ENCODE assay signal across 2 cellular contexts in the genomic region with DNA sequence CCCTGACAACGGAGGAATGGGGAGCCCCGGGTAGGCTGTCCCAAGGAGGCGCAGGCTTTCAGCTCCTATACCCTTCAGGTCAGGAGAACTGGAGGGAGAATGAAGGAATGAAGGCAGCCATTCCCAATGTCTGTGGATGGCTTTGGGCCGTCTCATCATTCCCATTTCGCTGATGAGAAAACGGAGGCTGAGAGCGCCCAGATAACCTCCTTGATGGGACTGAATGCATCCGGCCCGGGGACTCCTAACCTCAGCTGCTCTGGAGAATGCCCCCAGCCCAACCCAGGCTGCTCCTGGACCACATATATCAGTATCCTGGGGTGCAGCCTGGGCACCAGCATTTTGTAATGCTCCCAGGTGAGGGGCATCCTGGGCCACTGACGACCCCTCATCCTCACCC.
TF ChIP-seq lines count a peak whose summit lies in the region.

No MANE protein-coding gene starts in this region.

TF ChIP-seq in SK-N-SH, 30 proteins besides CTCF, POLR2A, EP300 and RAD21 (continued from another document):
- TF ChIP-seq SIN3A (IDR thresholded peaks at IDR 0.05; ENCODE audit: borderline replicate concordance, low read depth, low read length) = no peak
- TF ChIP-seq POLR2AphosphoS5 (IDR thresholded peaks at IDR 0.05; ENCODE audit: low read depth, low read length) = no peak
- TF ChIP-seq, protein P1, sequence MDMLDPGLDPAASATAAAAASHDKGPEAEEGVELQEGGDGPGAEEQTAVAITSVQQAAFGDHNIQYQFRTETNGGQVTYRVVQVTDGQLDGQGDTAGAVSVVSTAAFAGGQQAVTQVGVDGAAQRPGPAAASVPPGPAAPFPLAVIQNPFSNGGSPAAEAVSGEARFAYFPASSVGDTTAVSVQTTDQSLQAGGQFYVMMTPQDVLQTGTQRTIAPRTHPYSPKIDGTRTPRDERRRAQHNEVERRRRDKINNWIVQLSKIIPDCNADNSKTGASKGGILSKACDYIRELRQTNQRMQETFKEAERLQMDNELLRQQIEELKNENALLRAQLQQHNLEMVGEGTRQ (IDR thresholded peaks at IDR 0.05; ENCODE audit: borderline replicate concordance, low read depth, low read length) = no peak
- no peak for TF ChIP-seq ZBTB33 (IDR thresholded peaks at IDR 0.05; ENCODE audit: borderline replicate concordance, low read depth)
- no peak for TF ChIP-seq MEF2A (IDR thresholded peaks at IDR 0.05; ENCODE audit: borderline replicate concordance, low read depth)
- TF ChIP-seq YY1 (IDR thresholded peaks at IDR 0.05; ENCODE audit: low read depth) = no peak
- no peak for TF ChIP-seq CHD2 (IDR thresholded peaks at IDR 0.05; ENCODE audit: low read length, partially characterized antibody)
TF ChIP-seq in SK-N-SH: peak in this region for 0.

TF ChIP-seq in SK-N-SH treated with all-trans-retinoic acid at 6 μM for 48 hours, 23 proteins besides CTCF, POLR2A, EP300 and RAD21 (continued from another document):
- TF ChIP-seq, protein P2, sequence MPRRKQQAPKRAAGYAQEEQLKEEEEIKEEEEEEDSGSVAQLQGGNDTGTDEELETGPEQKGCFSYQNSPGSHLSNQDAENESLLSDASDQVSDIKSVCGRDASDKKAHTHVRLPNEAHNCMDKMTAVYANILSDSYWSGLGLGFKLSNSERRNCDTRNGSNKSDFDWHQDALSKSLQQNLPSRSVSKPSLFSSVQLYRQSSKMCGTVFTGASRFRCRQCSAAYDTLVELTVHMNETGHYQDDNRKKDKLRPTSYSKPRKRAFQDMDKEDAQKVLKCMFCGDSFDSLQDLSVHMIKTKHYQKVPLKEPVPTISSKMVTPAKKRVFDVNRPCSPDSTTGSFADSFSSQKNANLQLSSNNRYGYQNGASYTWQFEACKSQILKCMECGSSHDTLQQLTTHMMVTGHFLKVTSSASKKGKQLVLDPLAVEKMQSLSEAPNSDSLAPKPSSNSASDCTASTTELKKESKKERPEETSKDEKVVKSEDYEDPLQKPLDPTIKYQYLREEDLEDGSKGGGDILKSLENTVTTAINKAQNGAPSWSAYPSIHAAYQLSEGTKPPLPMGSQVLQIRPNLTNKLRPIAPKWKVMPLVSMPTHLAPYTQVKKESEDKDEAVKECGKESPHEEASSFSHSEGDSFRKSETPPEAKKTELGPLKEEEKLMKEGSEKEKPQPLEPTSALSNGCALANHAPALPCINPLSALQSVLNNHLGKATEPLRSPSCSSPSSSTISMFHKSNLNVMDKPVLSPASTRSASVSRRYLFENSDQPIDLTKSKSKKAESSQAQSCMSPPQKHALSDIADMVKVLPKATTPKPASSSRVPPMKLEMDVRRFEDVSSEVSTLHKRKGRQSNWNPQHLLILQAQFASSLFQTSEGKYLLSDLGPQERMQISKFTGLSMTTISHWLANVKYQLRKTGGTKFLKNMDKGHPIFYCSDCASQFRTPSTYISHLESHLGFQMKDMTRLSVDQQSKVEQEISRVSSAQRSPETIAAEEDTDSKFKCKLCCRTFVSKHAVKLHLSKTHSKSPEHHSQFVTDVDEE (CRISPR knock-in tag; IDR thresholded peaks at IDR 0.05) = no peak
- TF ChIP-seq ZC3H10 (CRISPR knock-in tag; IDR thresholded peaks at IDR 0.05) = no peak
- TF ChIP-seq OSR1 (CRISPR knock-in tag; IDR thresholded peaks at IDR 0.05) = no peak
- TF ChIP-seq, protein P3, sequence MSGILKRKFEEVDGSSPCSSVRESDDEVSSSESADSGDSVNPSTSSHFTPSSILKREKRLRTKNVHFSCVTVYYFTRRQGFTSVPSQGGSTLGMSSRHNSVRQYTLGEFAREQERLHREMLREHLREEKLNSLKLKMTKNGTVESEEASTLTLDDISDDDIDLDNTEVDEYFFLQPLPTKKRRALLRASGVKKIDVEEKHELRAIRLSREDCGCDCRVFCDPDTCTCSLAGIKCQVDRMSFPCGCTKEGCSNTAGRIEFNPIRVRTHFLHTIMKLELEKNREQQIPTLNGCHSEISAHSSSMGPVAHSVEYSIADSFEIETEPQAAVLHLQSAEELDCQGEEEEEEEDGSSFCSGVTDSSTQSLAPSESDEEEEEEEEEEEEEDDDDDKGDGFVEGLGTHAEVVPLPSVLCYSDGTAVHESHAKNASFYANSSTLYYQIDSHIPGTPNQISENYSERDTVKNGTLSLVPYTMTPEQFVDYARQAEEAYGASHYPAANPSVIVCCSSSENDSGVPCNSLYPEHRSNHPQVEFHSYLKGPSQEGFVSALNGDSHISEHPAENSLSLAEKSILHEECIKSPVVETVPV (CRISPR knock-in tag; IDR thresholded peaks at IDR 0.05) = no peak
- no peak for TF ChIP-seq ZNF70 (CRISPR knock-in tag; IDR thresholded peaks at IDR 0.05)
- TF ChIP-seq ZNF8 (CRISPR knock-in tag; IDR thresholded peaks at IDR 0.05) = no peak
- TF ChIP-seq, protein P4, sequence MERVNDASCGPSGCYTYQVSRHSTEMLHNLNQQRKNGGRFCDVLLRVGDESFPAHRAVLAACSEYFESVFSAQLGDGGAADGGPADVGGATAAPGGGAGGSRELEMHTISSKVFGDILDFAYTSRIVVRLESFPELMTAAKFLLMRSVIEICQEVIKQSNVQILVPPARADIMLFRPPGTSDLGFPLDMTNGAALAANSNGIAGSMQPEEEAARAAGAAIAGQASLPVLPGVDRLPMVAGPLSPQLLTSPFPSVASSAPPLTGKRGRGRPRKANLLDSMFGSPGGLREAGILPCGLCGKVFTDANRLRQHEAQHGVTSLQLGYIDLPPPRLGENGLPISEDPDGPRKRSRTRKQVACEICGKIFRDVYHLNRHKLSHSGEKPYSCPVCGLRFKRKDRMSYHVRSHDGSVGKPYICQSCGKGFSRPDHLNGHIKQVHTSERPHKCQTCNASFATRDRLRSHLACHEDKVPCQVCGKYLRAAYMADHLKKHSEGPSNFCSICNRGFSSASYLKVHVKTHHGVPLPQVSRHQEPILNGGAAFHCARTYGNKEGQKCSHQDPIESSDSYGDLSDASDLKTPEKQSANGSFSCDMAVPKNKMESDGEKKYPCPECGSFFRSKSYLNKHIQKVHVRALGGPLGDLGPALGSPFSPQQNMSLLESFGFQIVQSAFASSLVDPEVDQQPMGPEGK (CRISPR knock-in tag; IDR thresholded peaks at IDR 0.05; ENCODE audit: borderline replicate concordance) = no peak
- TF ChIP-seq BACH2 (CRISPR knock-in tag; IDR thresholded peaks at IDR 0.05; ENCODE audit: borderline replicate concordance) = no peak
- no peak for TF ChIP-seq ZFP30 (CRISPR knock-in tag; IDR thresholded peaks at IDR 0.05)
- TF ChIP-seq ZFP3 (CRISPR knock-in tag; IDR thresholded peaks at IDR 0.05) = no peak
- TF ChIP-seq ZNF565 (CRISPR knock-in tag; conservative IDR thresholded peaks at IDR 0.05; ENCODE audit: low read depth) = no peak
- TF ChIP-seq ESRRG (CRISPR knock-in tag; IDR thresholded peaks at IDR 0.05) = no peak
- TF ChIP-seq GLIS3 (CRISPR knock-in tag; IDR thresholded peaks at IDR 0.05) = no peak
- no peak for TF ChIP-seq POU6F1 (CRISPR knock-in tag; IDR thresholded peaks at IDR 0.05; ENCODE audit: borderline replicate concordance, low read depth)
